ENCODE assay signal across 16 cellular contexts in the genomic region with DNA sequence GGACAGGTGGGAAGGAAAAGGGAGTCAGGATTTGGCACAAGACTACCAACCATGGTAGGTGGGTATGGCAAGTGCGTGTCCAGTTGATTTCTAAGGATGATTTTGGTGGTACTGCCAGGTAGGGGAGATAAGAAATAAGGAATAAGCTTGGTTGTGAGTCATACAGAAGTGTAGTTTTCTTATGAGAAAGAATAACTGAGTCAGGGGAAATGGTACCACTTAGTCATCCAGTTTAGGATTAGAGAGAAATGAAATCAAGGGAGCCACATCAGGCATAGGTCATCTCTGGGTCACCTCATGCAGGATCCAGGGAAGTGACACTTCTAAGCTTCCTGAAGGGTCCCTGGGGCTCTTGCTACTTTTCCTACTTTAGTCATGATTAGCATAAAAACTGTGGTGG.
DNase-seq lines count a peak whose midpoint lies in the region; ATAC-seq and TF ChIP-seq lines count a peak whose summit lies in the region.
"Had no signal": no experiment of that assay in that cellular context is flagged by ENCODE, and none has a peak within 500 bp of the region (broad histone marks: within the 10 kb centered on the region; RNA-seq: fewer than 3 reads in every experiment).

No MANE protein-coding gene starts in this region.

- no peaks in the 10 kb centered on the region for H3K9me3 Mint-ChIP-seq in activated T-cell treated with anti-CD3 and anti-CD28 coated beads, Interleukin-2, amount 50 U/mL, for 4 hours

- no peaks in the 10 kb centered on the region for H4K20me1 ChIP-seq in BLaER1
- no peaks in the 10 kb centered on the region for H4K20me1 ChIP-seq in GM23248 (ENCODE audit: insufficient read depth)

- 25 to 29% methylated on average over 1 of the region's 1 CpG for WGBS in GM23248 (ENCODE audit: low coverage in 1 of 2, low lambda C conversion rate in 2 of 2, missing lambda C conversion rate in 2 of 2), 2 experiments

- no peak overlapping the region for H2AFZ ChIP-seq in GM23248

- H3K4me1 ChIP-seq in BLaER1, result peaks cover 44% of the 10 kb centered on the region
- H3K4me1 ChIP-seq in GM23248 (ENCODE audit: insufficient read depth), result peaks cover 31% of the 10 kb centered on the region
- H3K4me1 ChIP-seq in foreskin keratinocyte, result no peaks in the 10 kb centered on the region
- H3K4me1 ChIP-seq: left lung, testis had no signal

- H3K9ac ChIP-seq in BLaER1 (no peak overlapping the region), GM23248 (peak overlapping the region; percentile 73; the same call in 1 of the 2 replicates)

- no peak overlapping the region for H3K4me3 Mint-ChIP-seq in activated T-cell treated with anti-CD3 and anti-CD28 coated beads, Interleukin-2, amount 50 U/mL, for 4 hours

- no peaks in the 10 kb centered on the region for H3K79me2 ChIP-seq in GM23248 (ENCODE audit: insufficient read depth)

- H3F3A ChIP-seq in GM23248 (ENCODE audit: insufficient read depth), result peaks cover 8% of the 10 kb centered on the region

- peak; percentile 81 to 87 for ATAC-seq in activated T-cell treated with anti-CD3 and anti-CD28 coated beads, Interleukin-2, amount 50 U/mL, for 4 hours
- ATAC-seq in foreskin keratinocyte, result peak; percentile 75
- ATAC-seq: esophagus mucosa, left lung had no signal

- TF ChIP-seq CTCF in foreskin keratinocyte (conservative IDR thresholded peaks at IDR 0.05) (no peak), GM13976 (IDR thresholded peaks at IDR 0.05; ENCODE audit: borderline replicate concordance, control extremely low read depth, extremely low read depth, insufficient read depth, missing control alignments) (no peak)

- H3K36me3 Mint-ChIP-seq in activated T-cell treated with anti-CD3 and anti-CD28 coated beads, Interleukin-2, amount 50 U/mL, for 4 hours (ENCODE audit: insufficient read depth), result no peaks in the 10 kb centered on the region

- H3K27me3 ChIP-seq in BLaER1, result no peaks in the 10 kb centered on the region
- no peaks in the 10 kb centered on the region for H3K27me3 ChIP-seq in GM23248 (replicated peaks; ENCODE audit: insufficient read depth)
- no peaks in the 10 kb centered on the region for H3K27me3 ChIP-seq in foreskin keratinocyte
- H3K27me3 ChIP-seq: left lung, testis had no signal

- in situ Hi-C loops in GM23248 (cut with MboI), result no loop called here
- in situ Hi-C loops in GM13976 (cut with MboI; ENCODE audit: low sequenced_read_pairs, unreplicated experiment), result no loop called here

- H3K9me2 ChIP-seq in GM23248 (ENCODE audit: insufficient read depth), result no peaks in the 10 kb centered on the region

- H3K36me3 ChIP-seq in BLaER1 (no peaks in the 10 kb centered on the region), GM23248 (ENCODE audit: low read depth) (no peaks in the 10 kb centered on the region)
- H3K36me3 ChIP-seq: left lung had no signal

- H3K27ac ChIP-seq in BLaER1, result no peak overlapping the region
- H3K27ac ChIP-seq in GM23248, result peak overlapping the region; percentile 92
- no peak overlapping the region for H3K27ac ChIP-seq in foreskin keratinocyte
- H3K27ac ChIP-seq: left lung, testis had no signal

- H3K27me3 Mint-ChIP-seq in activated T-cell treated with anti-CD3 and anti-CD28 coated beads, Interleukin-2, amount 50 U/mL, for 4 hours (ENCODE audit: low read depth), result no peaks in the 10 kb centered on the region

- DNase-seq in GM23248 (peak; percentile 58), foreskin keratinocyte (peak in 1 of 2 donors; percentile 39), HuH-7 (ENCODE audit: low spot score) (no peak), GM13976 (ENCODE audit: low spot score) (no peak), NCI-H510A treated with DMSO at 0.1 percent for 48 hours (lab: John Stamatoyannopoulos, UW) (no peak)
- DNase-seq in activated T-cell treated with anti-CD3 and anti-CD28 coated beads, Interleukin-2, amount 50 U/mL, for 4 hours, result no peak
- DNase-seq: C1 segment of cervical spinal cord; DND-41; left lung; NCI-H82; SHP77; stimulated activated CD4-positive, alpha-beta T cell treated with anti-CD3 and anti-CD28 coated beads, Interleukin-12 subunit alpha, Interleukin-12 subunit beta, amount 100 ng/mL, for 4 hours; T1000; testis had no signal

- peaks cover 7% of the 10 kb centered on the region for H3K4me1 Mint-ChIP-seq in activated T-cell treated with anti-CD3 and anti-CD28 coated beads, Interleukin-2, amount 50 U/mL, for 4 hours (ENCODE audit: low read depth)

- H3K4me2 ChIP-seq in BLaER1 (peak overlapping the region; percentile 51), GM23248 (ENCODE audit: unreplicated experiment) (no peak overlapping the region)

- H3K9me3 ChIP-seq in BLaER1 (peaks cover 8% of the 10 kb centered on the region; the same call in 1 of the 2 replicates), GM23248 (ENCODE audit: low read depth) (no peaks in the 10 kb centered on the region)
- H3K9me3 ChIP-seq: left lung, testis had no signal

- H3K4me3 ChIP-seq in BLaER1 (no peak overlapping the region), GM23248 (no peak overlapping the region)
- H3K4me3 ChIP-seq: left lung, testis had no signal
